ENCODE assay signal across 8 cellular contexts in genomic region chr6:125957391-125957693, GRCh38. TPM values are rescaled to one million over a fixed set of nuclear protein-coding genes. Genes with fewer than 3 reads are reported as not detected.
DNase-seq lines count a peak whose midpoint lies in the region; ATAC-seq and TF ChIP-seq lines count a peak whose summit lies in the region.

No MANE protein-coding gene starts in this region.

- H3K4me3 ChIP-seq in heart left ventricle (peak overlapping the region; percentile 71 to 94 (median 85)), choroid plexus epithelial cell (ENCODE audit: low read depth, low read length) (peak overlapping the region; percentile 98), mesodermal cell (ENCODE audit: extremely low read depth, insufficient read depth, low read length, poor library complexity, severe bottlenecking) (peak overlapping the region; percentile 89), vagina (peak overlapping the region; percentile 78 to 88)

- TF ChIP-seq POLR2A in heart left ventricle (IDR thresholded peaks at IDR 0.05) (no peak), vagina (IDR thresholded peaks at IDR 0.05) (no peak)

- H3K36me3 ChIP-seq in heart left ventricle, result peaks cover 0 to 5% (median 0%) of the 10 kb centered on the region in 9 donors
- no peaks in the 10 kb centered on the region for H3K36me3 ChIP-seq in mesodermal cell (ENCODE audit: control insufficient read depth, insufficient read depth, low read length)
- no peaks in the 10 kb centered on the region for H3K36me3 ChIP-seq in vagina

- TF ChIP-seq CTCF in heart left ventricle (IDR thresholded peaks at IDR 0.05), result no peak
- TF ChIP-seq CTCF in choroid plexus epithelial cell (conservative IDR thresholded peaks at IDR 0.05; ENCODE audit: low read depth, low read length), result no peak
- no peak for TF ChIP-seq CTCF in vagina (IDR thresholded peaks at IDR 0.05)

- intact Hi-C loops in heart left ventricle (cut with DNase I) (loop anchor here (2.0 to 10.0 kb wide), 14 partner anchors 35 to 653 kb away; partner anchors contain the start of genes HDDC2 (in 2 of the 10) and NCOA7 (in 2 of the 10)), left ventricle myocardium superior (cut with micrococcal nuclease) (loop anchor here (5.0 kb wide), 1 partner anchor 175 kb away; no protein-coding TSS in a partner anchor), vagina (cut with DNase I) (loop anchor here (5.0 kb wide), 1 partner anchor 175 kb away; no protein-coding TSS in a partner anchor)

- 2 to 5% (median 5%) methylated on average over 3 of the region's 3 CpGs for WGBS in heart left ventricle, 4 donors
- 11 to 27% methylated on average over 2 to 3 of the region's 3 CpGs for WGBS in mesodermal cell (ENCODE audit: insufficient coverage in 2 of 2), 2 experiments

- H3K27ac ChIP-seq in heart left ventricle (peak overlapping the region; percentile 67 to 97 (median 91)), mesodermal cell (ENCODE audit: low read depth, low read length, severe bottlenecking) (peak overlapping the region; percentile 85), vagina (peak overlapping the region; percentile 96)

- H3K27me3 ChIP-seq in heart left ventricle, result no peaks in the 10 kb centered on the region
- no peaks in the 10 kb centered on the region for H3K27me3 ChIP-seq in vagina

- H3K4me1 ChIP-seq in heart left ventricle (peaks cover 0 to 32% (median 22%) of the 10 kb centered on the region in 12 donors), mesodermal cell (ENCODE audit: control insufficient read depth, insufficient read depth, low read length, poor library complexity, severe bottlenecking) (peaks cover 10% of the 10 kb centered on the region), vagina (peaks cover 37% of the 10 kb centered on the region)

- no peak for DNase-seq in heart left ventricle
- DNase-seq in left ventricle myocardium superior, result no peak
- DNase-seq in choroid plexus epithelial cell (ENCODE audit: low read depth), result no peak
- no peak for DNase-seq in vagina (ENCODE audit: extremely low spot score in 2 of 2)
- DNase-seq in activated CD4-positive, alpha-beta T cell treated with anti-CD3 and anti-CD28 coated beads, Interleukin-2, amount 50 U/mL, for 4 hours, result no peak
- DNase-seq in T1000 (lab: John Stamatoyannopoulos, UW), result no peak

- ATAC-seq in heart left ventricle, result no peak
- no peak for ATAC-seq in left ventricle myocardium superior
- no peak for ATAC-seq in HG02798 (IDR thresholded peaks at IDR 0.05; ENCODE audit: poor library complexity, unreplicated experiment)

- H3K9me3 ChIP-seq in heart left ventricle (no peaks in the 10 kb centered on the region), mesodermal cell (ENCODE audit: control insufficient read depth, low read length) (no peaks in the 10 kb centered on the region), vagina (no peaks in the 10 kb centered on the region)

RNA-seq across cellular contexts. Expression of gene HINT3, which starts 0.8 kb away (rescaled TPM):
- total RNA-seq in heart left ventricle, result 10 to 100 TPM; 26.3 to 40.0 (median 33.8) TPM
- 10 to 100 TPM in 1 of 2 donors, 1 to 10 TPM in 1; 8.1 to 23.9 TPM for polyA plus RNA-seq in heart left ventricle
- 40.8 TPM for total RNA-seq in left ventricle myocardium superior
- 12.2 TPM for polyA plus RNA-seq in mesodermal cell (2013, experiment 1 of 2)
- 12.5 TPM for polyA plus RNA-seq in mesodermal cell (2013, experiment 2 of 2)
- total RNA-seq in vagina, result 18.4 TPM

RNA-seq across cellular contexts. Expression of gene TRMT11, which starts 29.0 kb away (rescaled TPM):
- total RNA-seq in heart left ventricle (10 to 100 TPM in 7 of 9 donors, 1 to 10 TPM in 2; 9.0 to 15.6 (median 11.8) TPM), left ventricle myocardium superior (8.3 TPM), vagina (28.0 TPM)
- 1 to 10 TPM; 8.0 to 8.8 TPM for polyA plus RNA-seq in heart left ventricle
- 22.2 TPM for polyA plus RNA-seq in mesodermal cell (2013, experiment 1 of 2)
- 22.8 TPM for polyA plus RNA-seq in mesodermal cell (2013, experiment 2 of 2)
